ENCODE assay signal across 19 cellular contexts in genomic region chr4:36997727-36998126, GRCh38.
DNase-seq lines count a peak whose midpoint lies in the region; ATAC-seq and TF ChIP-seq lines count a peak whose summit lies in the region.
"Had no signal": no experiment of that assay in that cellular context is flagged by ENCODE, and none has a peak within 500 bp of the region (broad histone marks: within the 10 kb centered on the region; RNA-seq: fewer than 3 reads in every experiment).

No MANE protein-coding gene starts in this region.

- no peak overlapping the region for H3K9ac ChIP-seq in trophoblast cell (ENCODE audit: low read length)

- ATAC-seq in HG03175 (IDR thresholded peaks at IDR 0.05; ENCODE audit: unreplicated experiment) = peak; percentile 59
- ATAC-seq in Panc1 = no peak

- no peaks in the 10 kb centered on the region for H3K36me3 Mint-ChIP-seq in MCF 10A (ENCODE audit: insufficient read depth, unreplicated experiment)
- H3K36me3 Mint-ChIP-seq in osteocyte (ENCODE audit: unreplicated experiment) = no peaks in the 10 kb centered on the region
- H3K36me3 Mint-ChIP-seq: CD4-positive, CD25-positive, alpha-beta regulatory T cell had no signal

- intact Hi-C loops in MCF 10A (cut with micrococcal nuclease) = no loop called here
- intact Hi-C loops in breast epithelium (cut with DNase I; ENCODE audit: low total_unique reads) = no loop called here
- intact Hi-C loops in Panc1 (cut with micrococcal nuclease; ENCODE audit: unreplicated experiment) = no loop called here
- intact Hi-C loops in OCI-LY7 (cut with micrococcal nuclease; ENCODE audit: unreplicated experiment) = no loop called here

- CTCF ChIA-PET in MCF 10A (lab: Yijun Ruan, JAX) = no interaction called here
- CTCF ChIA-PET in Panc1 (lab: Charles Lee) = no interaction called here
- CTCF ChIA-PET in OCI-LY7 (lab: Charles Lee; ENCODE audit: unreplicated experiment) = no interaction called here

- no peak for TF ChIP-seq CTCF in MCF 10A (IDR thresholded peaks at IDR 0.05; ENCODE audit: unreplicated experiment)
- no peak for TF ChIP-seq CTCF in breast epithelium (IDR thresholded peaks at IDR 0.05)
- TF ChIP-seq CTCF in Panc1 (IDR thresholded peaks at IDR 0.05) = no peak
- no peak for TF ChIP-seq CTCF in OCI-LY7 (conservative IDR thresholded peaks at IDR 0.05; ENCODE audit: low read length)
- TF ChIP-seq CTCF in osteocyte (IDR thresholded peaks at IDR 0.05) = no peak
- TF ChIP-seq CTCF in Peyer's patch (IDR thresholded peaks at IDR 0.05) = no peak

- POLR2A ChIA-PET in MCF 10A (lab: Yijun Ruan, JAX) (no interaction called here), Panc1 (lab: Charles Lee) (no interaction called here), OCI-LY7 (lab: Charles Lee) (interaction anchor here (0.9 to 1.1 kb wide), 2 partner anchors 9 to 19 kb away, joined by 4 to 6 read pairs; no protein-coding TSS in a partner anchor)

- H3K4me2 ChIP-seq in trophoblast cell (ENCODE audit: low read length) = no peak overlapping the region
- no peak overlapping the region for H3K4me2 ChIP-seq in OCI-LY7 (ENCODE audit: low read length)

- no peak overlapping the region for H4K91ac ChIP-seq in trophoblast cell (ENCODE audit: low read depth, low read length)

- no peak overlapping the region for H3K4me3 ChIP-seq in breast epithelium
- no peak overlapping the region for H3K4me3 ChIP-seq in Panc1 (ENCODE audit: low read depth in 2 of 2, low read length in 2 of 2)
- no peak overlapping the region for H3K4me3 ChIP-seq in trophoblast cell (ENCODE audit: low read depth, low read length)
- no peak overlapping the region for H3K4me3 ChIP-seq in OCI-LY7 (ENCODE audit: low read depth, low read length, poor library complexity, severe bottlenecking)
- no peak overlapping the region for H3K4me3 ChIP-seq in Peyer's patch
- H3K4me3 ChIP-seq: ovary, sigmoid colon had no signal

- TF ChIP-seq POLR2A in breast epithelium (IDR thresholded peaks at IDR 0.05) (no peak), Peyer's patch (IDR thresholded peaks at IDR 0.05) (no peak)

- no peaks in the 10 kb centered on the region for H3K9me3 ChIP-seq in breast epithelium
- no peaks in the 10 kb centered on the region for H3K9me3 ChIP-seq in Panc1 (ENCODE audit: control insufficient read depth, insufficient read depth, low read depth, low read length)
- no peaks in the 10 kb centered on the region for H3K9me3 ChIP-seq in trophoblast cell (ENCODE audit: insufficient read depth, low read depth, low read length)
- H3K9me3 ChIP-seq in OCI-LY7 (ENCODE audit: low read length) = no peaks in the 10 kb centered on the region
- no peaks in the 10 kb centered on the region for H3K9me3 ChIP-seq in Peyer's patch
- H3K9me3 ChIP-seq: ovary, sigmoid colon had no signal

- H3K4me1 ChIP-seq in breast epithelium = no peaks in the 10 kb centered on the region
- no peaks in the 10 kb centered on the region for H3K4me1 ChIP-seq in Panc1 (ENCODE audit: control insufficient read depth, insufficient read depth, low read length)
- no peaks in the 10 kb centered on the region for H3K4me1 ChIP-seq in trophoblast cell (ENCODE audit: control insufficient read depth in 1 of 2, insufficient read depth in 2 of 2, low read length in 2 of 2)
- no peaks in the 10 kb centered on the region for H3K4me1 ChIP-seq in OCI-LY7 (ENCODE audit: insufficient read depth, low read length, poor library complexity, severe bottlenecking)
- no peaks in the 10 kb centered on the region for H3K4me1 ChIP-seq in Peyer's patch
- H3K4me1 ChIP-seq: sigmoid colon had no signal

- no peak overlapping the region for H2BK120ac ChIP-seq in trophoblast cell (ENCODE audit: insufficient read depth, low read length, poor library complexity)

- H3K27ac ChIP-seq in breast epithelium = no peak overlapping the region
- H3K27ac ChIP-seq in Panc1 (ENCODE audit: low read length) = no peak overlapping the region
- H3K27ac ChIP-seq in trophoblast cell (ENCODE audit: low read depth, low read length) = no peak overlapping the region
- H3K27ac ChIP-seq in OCI-LY7 (ENCODE audit: low read depth, low read length, poor library complexity, severe bottlenecking) = no peak overlapping the region
- H3K27ac ChIP-seq in Peyer's patch = no peak overlapping the region
- H3K27ac ChIP-seq: HL-60, ovary, sigmoid colon had no signal

- no peak overlapping the region for H4K12ac ChIP-seq in trophoblast cell (ENCODE audit: low read depth, low read length)

- H3K36me3 ChIP-seq in breast epithelium (no peaks in the 10 kb centered on the region), Panc1 (ENCODE audit: control insufficient read depth, insufficient read depth, low read length) (no peaks in the 10 kb centered on the region), trophoblast cell (ENCODE audit: control insufficient read depth in 1 of 2, insufficient read depth in 2 of 2, low read length in 2 of 2) (no peaks in the 10 kb centered on the region), OCI-LY7 (ENCODE audit: insufficient read depth, low read length) (no peaks in the 10 kb centered on the region), Peyer's patch (no peaks in the 10 kb centered on the region)
- H3K36me3 ChIP-seq: ovary, sigmoid colon had no signal

- H3K9me2 ChIP-seq in OCI-LY7 (ENCODE audit: insufficient read depth, low read length) = no peaks in the 10 kb centered on the region

- H3K27ac Mint-ChIP-seq in MCF 10A (ENCODE audit: low read depth, unreplicated experiment) = no peak overlapping the region
- H3K27ac Mint-ChIP-seq in osteocyte (ENCODE audit: unreplicated experiment) = no peak overlapping the region
- H3K27ac Mint-ChIP-seq: CD4-positive, CD25-positive, alpha-beta regulatory T cell had no signal

- H2BK5ac ChIP-seq in trophoblast cell (ENCODE audit: low read depth, low read length, poor library complexity) = no peak overlapping the region

- DNase-seq in MCF 10A (ENCODE audit: unreplicated experiment) (peak; percentile 24), breast epithelium (ENCODE audit: low spot score in 2 of 2) (no peak), Panc1 (ENCODE audit: low read depth, low spot score) (peak; percentile 17), trophoblast cell (no peak), OCI-LY7 (ENCODE audit: low spot score) (no peak), osteocyte (ENCODE audit: extremely low spot score, unreplicated experiment) (no peak), Peyer's patch (no peak)
- DNase-seq: caudate nucleus; CD4-positive, CD25-positive, alpha-beta regulatory T cell; DMS79; head of caudate nucleus; KG1; NCI-H1105 treated with DMSO at 0.1 percent for 48 hours; NCI-H2171; NCI-H748 treated with DMSO at 0.1 percent for 48 hours; ovary; sigmoid colon had no signal

- H3K14ac ChIP-seq in trophoblast cell (ENCODE audit: low read length) = no peak overlapping the region

- H4K20me1 ChIP-seq in OCI-LY7 (ENCODE audit: insufficient read depth, low read length) = no peaks in the 10 kb centered on the region

- H3K4ac ChIP-seq in trophoblast cell (ENCODE audit: low read depth, low read length) = no peak overlapping the region

- H2AK5ac ChIP-seq in trophoblast cell (ENCODE audit: low read length) = no peak overlapping the region

- H3K23ac ChIP-seq in trophoblast cell (ENCODE audit: low read length) = no peak overlapping the region

- H3K79me2 ChIP-seq in trophoblast cell (ENCODE audit: control insufficient read depth, insufficient read depth, low read length, poor library complexity) (no peaks in the 10 kb centered on the region), OCI-LY7 (ENCODE audit: insufficient read depth, low read depth, low read length) (no peaks in the 10 kb centered on the region)

- no peaks in the 10 kb centered on the region for H3K79me1 ChIP-seq in trophoblast cell (ENCODE audit: low read length)

- WGBS in trophoblast cell (ENCODE audit: extremely low coverage, insufficient coverage, insufficient read length) = no CpG with 5 or more reads among the region's 3 CpGs

- no peak overlapping the region for H3K18ac ChIP-seq in trophoblast cell (ENCODE audit: low read length)

- H4K8ac ChIP-seq in trophoblast cell (ENCODE audit: low read depth, low read length) = no peak overlapping the region

- H3K27me3 ChIP-seq in breast epithelium (no peaks in the 10 kb centered on the region), Panc1 (ENCODE audit: control insufficient read depth, insufficient read depth, low read length) (no peaks in the 10 kb centered on the region), trophoblast cell (ENCODE audit: insufficient read depth, low read length) (no peaks in the 10 kb centered on the region), Peyer's patch (no peaks in the 10 kb centered on the region)
- H3K27me3 ChIP-seq: ovary, sigmoid colon had no signal

- H2AFZ ChIP-seq in trophoblast cell (ENCODE audit: insufficient read depth, low read length, poor library complexity) (no peak overlapping the region), OCI-LY7 (ENCODE audit: low read length) (no peak overlapping the region)

- H2BK12ac ChIP-seq in trophoblast cell (ENCODE audit: low read length) = no peak overlapping the region

- in situ Hi-C loops in Panc1 (cut with HindIII; ENCODE audit: low pct_unique_long_range_greater_than_20kb, low sequenced_read_pairs) = no loop called here

- H3K9me3 Mint-ChIP-seq in MCF 10A (ENCODE audit: unreplicated experiment) (no peaks in the 10 kb centered on the region), osteocyte (ENCODE audit: unreplicated experiment) (peaks cover 3% of the 10 kb centered on the region)

- H3K4me3 Mint-ChIP-seq in MCF 10A (ENCODE audit: unreplicated experiment) = no peak overlapping the region
- no peak overlapping the region for H3K4me3 Mint-ChIP-seq in osteocyte (ENCODE audit: unreplicated experiment)
- H3K4me3 Mint-ChIP-seq: CD4-positive, CD25-positive, alpha-beta regulatory T cell had no signal

- no TSS peak for BruUV-seq in MCF 10A (replicated peaks; lab: Mats Ljungman, UMichigan)
- BruUV-seq in Panc1 (replicated peaks; lab: Mats Ljungman, UMichigan) = no TSS peak
- no TSS peak for BruUV-seq in OCI-LY7 (replicated peaks; lab: Mats Ljungman, UMichigan)

- H3K4me1 Mint-ChIP-seq in MCF 10A (ENCODE audit: insufficient read depth, unreplicated experiment) = peaks cover 6% of the 10 kb centered on the region
- no peaks in the 10 kb centered on the region for H3K4me1 Mint-ChIP-seq in osteocyte (ENCODE audit: unreplicated experiment)
- H3K4me1 Mint-ChIP-seq: CD4-positive, CD25-positive, alpha-beta regulatory T cell had no signal

- H3K27me3 Mint-ChIP-seq in MCF 10A (ENCODE audit: insufficient read depth, unreplicated experiment) = no peaks in the 10 kb centered on the region
- no peaks in the 10 kb centered on the region for H3K27me3 Mint-ChIP-seq in osteocyte (ENCODE audit: unreplicated experiment)
- H3K27me3 Mint-ChIP-seq: CD4-positive, CD25-positive, alpha-beta regulatory T cell had no signal

Comparison
In these comparisons a context has a peak if more than half of its experiments do, and no peak if none do; other contexts are left out.
1. DNase-seq: peak in MCF 10A (single experiment) and Panc1 (single experiment); none in breast epithelium (0 of 2), trophoblast cell (0 of 2), OCI-LY7 (single experiment), osteocyte (single experiment) and Peyer's patch (0 of 3).